ENCODE assay signal across 28 cellular contexts in the genomic region with DNA sequence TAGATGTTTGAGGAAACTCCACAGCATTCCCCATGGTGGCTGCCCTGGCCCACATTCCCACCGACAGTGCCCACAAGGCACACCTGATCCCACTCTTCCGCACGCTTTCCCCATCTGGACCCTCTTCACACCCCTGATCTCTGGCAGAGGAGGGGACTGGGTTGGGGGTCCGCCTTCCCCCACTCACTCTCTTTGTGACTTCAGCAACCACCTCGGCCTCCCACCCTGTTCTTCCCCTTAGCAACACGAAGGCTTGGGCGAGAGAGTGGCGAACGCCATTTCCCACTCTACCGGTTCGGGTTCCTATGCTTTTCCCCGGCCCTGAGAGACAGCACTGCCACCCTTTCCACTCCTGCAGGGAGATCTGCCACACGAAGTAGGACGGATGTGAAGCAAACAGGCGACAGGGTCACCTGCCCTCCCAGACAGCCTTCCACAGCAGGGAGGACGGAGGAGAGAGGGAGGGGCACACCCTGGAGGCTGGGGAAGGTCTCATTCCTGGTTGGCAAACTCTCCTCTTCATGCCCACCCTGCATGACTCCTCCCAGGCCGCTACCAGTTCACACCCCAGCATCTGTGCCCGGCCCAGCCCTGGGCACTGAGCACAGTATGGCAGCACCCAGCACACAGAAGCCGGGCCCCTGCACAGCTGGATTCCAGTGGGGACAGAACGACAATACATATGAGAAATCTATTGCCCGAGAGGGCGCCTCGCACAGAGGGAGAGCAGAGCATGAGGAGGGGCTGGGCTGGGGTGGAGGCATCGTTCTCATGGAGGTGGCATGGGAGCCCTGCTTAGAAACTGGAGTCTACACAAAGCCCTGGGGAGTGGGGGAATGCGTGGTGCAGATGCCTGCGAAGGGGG.
"Had no signal": no experiment of that assay in that cellular context is flagged by ENCODE, and none has a peak within 500 bp of the region (broad histone marks: within the 10 kb centered on the region; RNA-seq: fewer than 3 reads in every experiment).

No MANE protein-coding gene starts in this region.

- H3K9me3 Mint-ChIP-seq: activated CD4-positive, alpha-beta T cell treated with anti-CD3 and anti-CD28 coated beads, Interleukin-2, amount 10 ng/mL, durations not matched to agents 7 days and 5 days; activated naive CD4-positive, alpha-beta T cell treated with anti-CD3 and anti-CD28 coated beads, Interleukin-2, amount 50 U/mL, for 24 hours; T-helper 1 cell treated with Interleukin-12 subunit alpha and Interleukin-12 subunit beta and Interleukin-4 antibody, amounts not matched to agents 30 μg/mL and 1 μg/mL, for 36 hours; T-helper 2 cell treated with Interferon-gamma antibody and Interleukin-4, amounts not matched to agents 5 μg/mL and 100 μg/mL, for 36 hours had no signal

- H3K4me2 ChIP-seq: SK-N-SH had no signal

- H3K36me3 ChIP-seq: ascending aorta, cardiac muscle cell, SJCRH30 had no signal

- H3K27ac ChIP-seq: ascending aorta, cardiac muscle cell, SJCRH30 had no signal

- ATAC-seq: activated CD4-positive, alpha-beta T cell treated with anti-CD3 and anti-CD28 coated beads for 36 hours; activated CD4-positive, CD25-positive, alpha-beta regulatory T cell treated with anti-CD3 and anti-CD28 coated beads, Interleukin-2, amount 50 U/mL, for 24 hours; activated CD8-positive, alpha-beta T cell treated with anti-CD3 and anti-CD28 coated beads, Interleukin-2, amount 10 ng/mL, durations not matched to agents 7 days and 5 days; Panc1; WTC11 had no signal

- H3K36me3 Mint-ChIP-seq: activated naive CD4-positive, alpha-beta T cell treated with anti-CD3 and anti-CD28 coated beads, Interleukin-2, amount 50 U/mL, for 24 hours had no signal

- H3K9me3 ChIP-seq: ascending aorta, SJCRH30, SK-N-SH had no signal

- DNase-seq: activated CD4-positive, alpha-beta T cell treated with anti-CD3 and anti-CD28 coated beads for 36 hours; activated CD4-positive, alpha-beta T cell treated with anti-CD3 and anti-CD28 coated beads, Interleukin-2, amount 10 ng/mL, durations not matched to agents 7 days and 5 days; activated CD4-positive, alpha-beta T cell treated with anti-CD3 and anti-CD28 coated beads, Interleukin-2, amount 50 U/mL, for 48 hours; activated CD8-positive, alpha-beta T cell treated with anti-CD3 and anti-CD28 coated beads, Interleukin-2, amount 10 ng/mL, durations not matched to agents 7 days and 5 days; activated gamma-delta T cell; activated naive CD4-positive, alpha-beta T cell treated with Interleukin-2 at 50 U/mL for 16 hours; activated naive CD8-positive, alpha-beta T cell treated with anti-CD3 and anti-CD28 coated beads, Interleukin-2, amount 10 ng/mL, durations not matched to agents 7 days and 5 days; activated T-cell treated with anti-CD3 and anti-CD28 coated beads, Interleukin-2, amount 50 U/mL, for 48 hours; amygdala; NCI-H1105; NCI-H1417 treated with DMSO at 0.1 percent for 48 hours; NCI-H187 treated with DMSO at 0.1 percent for 48 hours; NCI-H2081 treated with DMSO at 0.1 percent for 48 hours; NCI-H226; NCI-H446 treated with DMSO at 0.1 percent for 48 hours; NCI-H524; NCI-H69; SHP77; SJCRH30; SK-N-SH had no signal

- H3K4me3 Mint-ChIP-seq: activated CD4-positive, alpha-beta T cell treated with anti-CD3 and anti-CD28 coated beads for 36 hours; activated CD4-positive, alpha-beta T cell treated with anti-CD3 and anti-CD28 coated beads, Interleukin-2, amount 10 ng/mL, durations not matched to agents 7 days and 5 days; activated CD8-positive, alpha-beta T cell treated with anti-CD3 and anti-CD28 coated beads, Interleukin-2, amount 10 ng/mL, durations not matched to agents 7 days and 5 days; activated naive CD4-positive, alpha-beta T cell treated with anti-CD3 and anti-CD28 coated beads, Interleukin-2, amount 50 U/mL, for 24 hours; activated naive CD8-positive, alpha-beta T cell treated with anti-CD3 and anti-CD28 coated beads, Interleukin-2, amount 10 ng/mL, durations not matched to agents 7 days and 5 days; T-helper 1 cell treated with Interleukin-12 subunit alpha and Interleukin-12 subunit beta and Interleukin-4 antibody, amounts not matched to agents 30 μg/mL and 1 μg/mL, for 36 hours; T-helper 2 cell treated with Interferon-gamma antibody and Interleukin-4, amounts not matched to agents 5 μg/mL and 100 μg/mL, for 36 hours; WTC11 had no signal

- H3K27ac Mint-ChIP-seq: activated CD4-positive, alpha-beta T cell treated with anti-CD3 and anti-CD28 coated beads for 36 hours; activated CD4-positive, alpha-beta T cell treated with anti-CD3 and anti-CD28 coated beads, Interleukin-2, amount 10 ng/mL, durations not matched to agents 7 days and 5 days; activated naive CD4-positive, alpha-beta T cell treated with anti-CD3 and anti-CD28 coated beads, Interleukin-2, amount 50 U/mL, for 24 hours; activated naive CD8-positive, alpha-beta T cell treated with anti-CD3 and anti-CD28 coated beads, Interleukin-2, amount 10 ng/mL, durations not matched to agents 7 days and 5 days; T-helper 1 cell treated with Interleukin-12 subunit alpha and Interleukin-12 subunit beta and Interleukin-4 antibody, amounts not matched to agents 30 μg/mL and 1 μg/mL, for 36 hours; T-helper 2 cell treated with Interferon-gamma antibody and Interleukin-4, amounts not matched to agents 5 μg/mL and 100 μg/mL, for 36 hours; WTC11 had no signal

- H3K9ac ChIP-seq: SK-N-SH had no signal

- H3K27me3 ChIP-seq: SJCRH30 had no signal

- H3K4me3 ChIP-seq: ascending aorta, cardiac muscle cell, SJCRH30 had no signal
